In genomic region chr18:54157646-54158045, GRCh38 we compare ENCODE assay signal across 29 cellular contexts.
DNase-seq lines count a peak whose midpoint lies in the region; ATAC-seq, FAIRE-seq and TF ChIP-seq lines count a peak whose summit lies in the region.
"Had no signal": no experiment of that assay in that cellular context is flagged by ENCODE, and none has a peak within 500 bp of the region (broad histone marks: within the 10 kb centered on the region; RNA-seq: fewer than 3 reads in every experiment).

No MANE protein-coding gene starts in this region.

- no peak overlapping the region for H3K4me2 ChIP-seq in endothelial cell of umbilical vein (ENCODE audit: insufficient read depth, low read length)
- H3K4me2 ChIP-seq: KMS-11 had no signal

- CTCF ChIA-PET in endothelial cell of umbilical vein (lab: Charles Lee): no interaction called here

- H3K9ac ChIP-seq in endothelial cell of umbilical vein (replicated peaks; ENCODE audit: extremely low read depth, insufficient read depth, low read length): no peak overlapping the region
- H3K9ac ChIP-seq: KMS-11 had no signal

- H3K4me1 ChIP-seq in RWPE2 (ENCODE audit: insufficient read depth, poor library complexity, severe bottlenecking): peaks cover 15% of the 10 kb centered on the region
- H3K4me1 ChIP-seq in endothelial cell of umbilical vein (ENCODE audit: control insufficient read depth, extremely low read depth, insufficient read depth, low read length): peaks cover 20% of the 10 kb centered on the region
- H3K4me1 ChIP-seq in left ventricle myocardium inferior: peaks cover 2% of the 10 kb centered on the region
- H3K4me1 ChIP-seq: BE2C, HAP-1 had no signal

- intact Hi-C loops in activated CD4-positive, alpha-beta T cell treated with anti-CD3 and anti-CD28 coated beads, Interleukin-2, amount 10 ng/mL, durations not matched to agents 24 days and 14 days (cut with micrococcal nuclease): no loop called here
- intact Hi-C loops in endothelial cell of umbilical vein (cut with micrococcal nuclease): loop anchor here (1.0 kb wide), 1 partner anchor 8 kb away; no protein-coding TSS in a partner anchor
- intact Hi-C loops in left ventricle myocardium inferior (cut with micrococcal nuclease): no loop called here

- DNase-seq in activated CD4-positive, alpha-beta T cell treated with anti-CD3 and anti-CD28 coated beads, Interleukin-2, amount 10 ng/mL, durations not matched to agents 24 days and 14 days: no peak
- no peak for DNase-seq in activated CD4-positive, alpha-beta T cell treated with anti-CD3 and anti-CD28 coated beads for 48 hours
- DNase-seq in RWPE2 (ENCODE audit: low spot score) (no peak), endothelial cell of umbilical vein (ENCODE audit: low read depth, low spot score) (no peak), type B pancreatic cell (ENCODE audit: extremely low spot score, unreplicated experiment) (no peak), left ventricle myocardium inferior (no peak)
- no peak for DNase-seq in stimulated activated CD4-positive, alpha-beta T cell treated with anti-CD3 and anti-CD28 coated beads, Interleukin-4, amount 100 ng/mL, for 4 hours
- DNase-seq: ACHN; BE2C; CD8-positive, alpha-beta memory T cell; DMS79 treated with DMSO at 0.1 percent for 48 hours; GF-D8; GOT3; NCI-H1048; NCI-H1417; NCI-H1694; NCI-H2081; NCI-H2171; NCI-H345; NCI-H524 treated with DMSO at 0.1 percent for 48 hours; NCI-H774 had no signal

- TF ChIP-seq POLR2A in endothelial cell of umbilical vein (IDR thresholded peaks at IDR 0.05; ENCODE audit: low read depth, low read length): no peak

- H3K4me3 Mint-ChIP-seq in activated CD4-positive, alpha-beta T cell treated with anti-CD3 and anti-CD28 coated beads, Interleukin-2, amount 10 ng/mL, durations not matched to agents 24 days and 14 days: no peak overlapping the region
- no peak overlapping the region for H3K4me3 Mint-ChIP-seq in type B pancreatic cell
- H3K4me3 Mint-ChIP-seq: CD14-positive monocyte; CD8-positive, alpha-beta memory T cell; IgD-negative memory B cell had no signal

- H3K36me3 Mint-ChIP-seq in activated CD4-positive, alpha-beta T cell treated with anti-CD3 and anti-CD28 coated beads, Interleukin-2, amount 10 ng/mL, durations not matched to agents 24 days and 14 days (ENCODE audit: low read depth): peaks cover 79% of the 10 kb centered on the region
- H3K36me3 Mint-ChIP-seq in type B pancreatic cell: peaks cover 71% of the 10 kb centered on the region

- peaks cover 3% of the 10 kb centered on the region for H3K9me3 Mint-ChIP-seq in activated CD4-positive, alpha-beta T cell treated with anti-CD3 and anti-CD28 coated beads, Interleukin-2, amount 10 ng/mL, durations not matched to agents 24 days and 14 days
- H3K9me3 Mint-ChIP-seq in type B pancreatic cell: peaks cover 9% of the 10 kb centered on the region
- H3K9me3 Mint-ChIP-seq: CD8-positive, alpha-beta memory T cell; IgD-negative memory B cell had no signal

- H3K79me2 ChIP-seq in endothelial cell of umbilical vein (ENCODE audit: control insufficient read depth, insufficient read depth, low read length): peaks cover 30% of the 10 kb centered on the region

- dilution Hi-C loops in endothelial cell of umbilical vein (cut with MboI; ENCODE audit: extremely low pct_ligation_motif_present, low sequenced_read_pairs): no loop called here

- TF ChIP-seq CTCF in RWPE2 (IDR thresholded peaks at IDR 0.05; ENCODE audit: poor library complexity, severe bottlenecking) (no peak), endothelial cell of umbilical vein (IDR thresholded peaks at IDR 0.05; ENCODE audit: extremely low read depth in 1 of 2, insufficient read depth in 1 of 2, low read depth in 1 of 2, low read length in 2 of 2) (no peak), type B pancreatic cell (conservative IDR thresholded peaks at IDR 0.05) (no peak), left ventricle myocardium inferior (IDR thresholded peaks at IDR 0.05; ENCODE audit: borderline replicate concordance) (no peak)

- FAIRE-seq in endothelial cell of umbilical vein (lab: Jason Lieb, UNC): no peak
- FAIRE-seq: GM12891 had no signal

- H3K36me3 ChIP-seq in RWPE2 (ENCODE audit: low read depth): peaks cover 71% of the 10 kb centered on the region
- H3K36me3 ChIP-seq in endothelial cell of umbilical vein (ENCODE audit: control insufficient read depth in 2 of 2, extremely low read depth in 1 of 2, insufficient read depth in 2 of 2, low read length in 2 of 2): peaks cover 14 to 23% of the 10 kb centered on the region in 2 experiments
- H3K36me3 ChIP-seq in left ventricle myocardium inferior: peaks cover 95% of the 10 kb centered on the region
- H3K36me3 ChIP-seq: BE2C had no signal

- peaks cover 3% of the 10 kb centered on the region for H3K9me1 ChIP-seq in endothelial cell of umbilical vein (replicated peaks; ENCODE audit: control insufficient read depth, extremely low read depth, insufficient read depth, low read length)

- no peaks in the 10 kb centered on the region for H4K20me1 ChIP-seq in endothelial cell of umbilical vein (replicated peaks; ENCODE audit: control insufficient read depth, extremely low read depth, insufficient read depth, low read length)

- H3K9me3 ChIP-seq in RWPE2 (ENCODE audit: severe bottlenecking): no peaks in the 10 kb centered on the region
- no peaks in the 10 kb centered on the region for H3K9me3 ChIP-seq in endothelial cell of umbilical vein (replicated peaks; ENCODE audit: control insufficient read depth, insufficient read depth, low read length)
- H3K9me3 ChIP-seq in left ventricle myocardium inferior (replicated peaks): no peaks in the 10 kb centered on the region
- H3K9me3 ChIP-seq: BE2C, HAP-1, SJSA1 had no signal

- BruUV-seq in endothelial cell of umbilical vein (replicated peaks; lab: Mats Ljungman, UMichigan): no TSS peak

- no peak for ATAC-seq in RWPE2 (ENCODE audit: low read depth)
- ATAC-seq: Right ventricle myocardium inferior had no signal

- H3K27ac ChIP-seq in RWPE2 (ENCODE audit: poor library complexity, severe bottlenecking): peak overlapping the region; percentile 53
- peak overlapping the region; percentile 61 for H3K27ac ChIP-seq in endothelial cell of umbilical vein (ENCODE audit: insufficient read depth, low read depth, low read length)
- no peak overlapping the region for H3K27ac ChIP-seq in left ventricle myocardium inferior (replicated peaks)
- H3K27ac ChIP-seq: 22Rv1, KMS-11, SJSA1 had no signal

- peaks cover 22% of the 10 kb centered on the region for H3K4me1 Mint-ChIP-seq in activated CD4-positive, alpha-beta T cell treated with anti-CD3 and anti-CD28 coated beads, Interleukin-2, amount 10 ng/mL, durations not matched to agents 24 days and 14 days
- peaks cover 12% of the 10 kb centered on the region for H3K4me1 Mint-ChIP-seq in type B pancreatic cell (ENCODE audit: unreplicated experiment)
- H3K4me1 Mint-ChIP-seq: CD14-positive monocyte; CD8-positive, alpha-beta memory T cell had no signal

- no peak overlapping the region for H3K4me3 ChIP-seq in RWPE2 (ENCODE audit: severe bottlenecking)
- H3K4me3 ChIP-seq in endothelial cell of umbilical vein (replicated peaks in 1 of 3; ENCODE audit: insufficient read depth in 1 of 3, low read depth in 1 of 3, low read length in 3 of 3): no peak overlapping the region
- H3K4me3 ChIP-seq in left ventricle myocardium inferior: no peak overlapping the region
- H3K4me3 ChIP-seq: HAP-1, SJSA1 had no signal

- H3K27me3 ChIP-seq in RWPE2 (ENCODE audit: insufficient read depth, poor library complexity, severe bottlenecking) (no peaks in the 10 kb centered on the region), endothelial cell of umbilical vein (ENCODE audit: control insufficient read depth in 2 of 2, insufficient read depth in 2 of 2, low read length in 2 of 2) (no peaks in the 10 kb centered on the region), left ventricle myocardium inferior (ENCODE audit: low read depth) (no peaks in the 10 kb centered on the region)
- H3K27me3 ChIP-seq: BE2C, SJSA1 had no signal

- no peak overlapping the region for H2AFZ ChIP-seq in endothelial cell of umbilical vein (ENCODE audit: low read depth, low read length)

- peak overlapping the region; percentile 10 for H3K27ac Mint-ChIP-seq in activated CD4-positive, alpha-beta T cell treated with anti-CD3 and anti-CD28 coated beads, Interleukin-2, amount 10 ng/mL, durations not matched to agents 24 days and 14 days
- peak overlapping the region; percentile 28 for H3K27ac Mint-ChIP-seq in type B pancreatic cell
- H3K27ac Mint-ChIP-seq: IgD-negative memory B cell had no signal

- POLR2A ChIA-PET in endothelial cell of umbilical vein (lab: Charles Lee): no interaction called here

- no peaks in the 10 kb centered on the region for H3K27me3 Mint-ChIP-seq in activated CD4-positive, alpha-beta T cell treated with anti-CD3 and anti-CD28 coated beads, Interleukin-2, amount 10 ng/mL, durations not matched to agents 24 days and 14 days
- no peaks in the 10 kb centered on the region for H3K27me3 Mint-ChIP-seq in type B pancreatic cell
- H3K27me3 Mint-ChIP-seq: CD8-positive, alpha-beta memory T cell; IgD-negative memory B cell had no signal

TF ChIP-seq in endothelial cell of umbilical vein, 7 proteins besides CTCF, POLR2A, EP300 and RAD21:
- no peak for TF ChIP-seq GATA2 (IDR thresholded peaks at IDR 0.05; ENCODE audit: insufficient read depth, insufficient read length, low read depth, low read length)
- TF ChIP-seq JUN (IDR thresholded peaks at IDR 0.05; ENCODE audit: borderline replicate concordance, insufficient read depth, insufficient read length, low read depth): no peak
- no peak for TF ChIP-seq EZH2 (IDR thresholded peaks at IDR 0.05; ENCODE audit: borderline replicate concordance, low read depth, low read length, severe bottlenecking)
- no peak for TF ChIP-seq FOS (IDR thresholded peaks at IDR 0.05; ENCODE audit: borderline replicate concordance, insufficient read depth, low read length)
- TF ChIP-seq POLR2AphosphoS5 (IDR thresholded peaks at IDR 0.05; ENCODE audit: insufficient read depth, low read depth, low read length): no peak
- no peak for TF ChIP-seq MYC (IDR thresholded peaks at IDR 0.05; ENCODE audit: low read depth, low read length)
- no peak for TF ChIP-seq MAX (IDR thresholded peaks at IDR 0.05; ENCODE audit: insufficient read depth, insufficient read length)
